ENCODE assay signal across 1 cellular context in genomic region chrX:15335135-15336022, GRCh38.
TF ChIP-seq lines count a peak whose summit lies in the region.

Gene PIGA (minus strand): TSS chrX:15335523. CDS start chrX:15331930, 3,593 bp downstream.

TF ChIP-seq in HepG2, 621 proteins besides CTCF, POLR2A, EP300 and RAD21 (continued from another document and continues in another):
- TF ChIP-seq HNF4G (IDR thresholded peaks at IDR 0.05; ENCODE audit: borderline replicate concordance, low read depth, low read length) (no peak), HNF4G (CRISPR knock-in tag; IDR thresholded peaks at IDR 0.05; ENCODE audit: borderline replicate concordance, low read depth) (no peak), HNF1A (IDR thresholded peaks at IDR 0.05; ENCODE audit: low read depth) (no peak), HNF1A (CRISPR knock-in tag; IDR thresholded peaks at IDR 0.05; ENCODE audit: borderline replicate concordance) (peak; percentile 20; the same call in 1 of the 2 replicates), ZNF775 (CRISPR knock-in tag; IDR thresholded peaks at IDR 0.05; ENCODE audit: borderline replicate concordance) (no peak), NFATC3 (CRISPR knock-in tag; IDR thresholded peaks at IDR 0.05) (no peak), HES4 (CRISPR knock-in tag; IDR thresholded peaks at IDR 0.05; ENCODE audit: borderline replicate concordance) (no peak; the same call in 1 of the 2 replicates), TFAP4 (IDR thresholded peaks at IDR 0.05; ENCODE audit: borderline replicate concordance, low read depth) (peak; percentile 87), POLR2G (IDR thresholded peaks at IDR 0.05; ENCODE audit: low read depth, low read length) (peak; percentile 81), GMEB2 (CRISPR knock-in tag; IDR thresholded peaks at IDR 0.05; ENCODE audit: low read depth) (peak; percentile 63; the same call in 1 of the 2 replicates), ZNF33B (CRISPR knock-in tag; IDR thresholded peaks at IDR 0.05) (0 out of 2 replicates have a peak, but pooled peaks have one; percentile 66), KLF11 (CRISPR knock-in tag; IDR thresholded peaks at IDR 0.05) (peak; percentile 75; the same call in 1 of the 2 replicates), NFIB (CRISPR knock-in tag; IDR thresholded peaks at IDR 0.05; ENCODE audit: borderline replicate concordance) (no peak), ZNF33A (CRISPR knock-in tag; IDR thresholded peaks at IDR 0.05; ENCODE audit: borderline replicate concordance) (no peak), YEATS2 (CRISPR knock-in tag; IDR thresholded peaks at IDR 0.05; ENCODE audit: borderline replicate concordance) (peak; percentile 75; the same call in 1 of the 2 replicates), THAP9 (CRISPR knock-in tag; IDR thresholded peaks at IDR 0.05; ENCODE audit: borderline replicate concordance) (0 out of 2 replicates have a peak, but pooled peaks have one; percentile 28), POGZ (CRISPR knock-in tag; IDR thresholded peaks at IDR 0.05) (peak; percentile 75), POGK (CRISPR knock-in tag; conservative IDR thresholded peaks at IDR 0.05) (0 out of 2 replicates have a peak, but pooled peaks have one; percentile 51), PHF21A (CRISPR knock-in tag; IDR thresholded peaks at IDR 0.05) (0 out of 2 replicates have a peak, but pooled peaks have one; percentile 31), CREB1 (IDR thresholded peaks at IDR 0.05) (peak; percentile 86), CREB1 (CRISPR knock-in tag; IDR thresholded peaks at IDR 0.05) (peak; percentile 93), ELF4 (CRISPR knock-in tag; IDR thresholded peaks at IDR 0.05; ENCODE audit: borderline replicate concordance) (no peak), GABPA (IDR thresholded peaks at IDR 0.05; ENCODE audit: low read depth, low read length) (no peak), GABPA (CRISPR knock-in tag; IDR thresholded peaks at IDR 0.05; ENCODE audit: low read depth) (peak; percentile 77), ZNF383 (CRISPR knock-in tag; IDR thresholded peaks at IDR 0.05; ENCODE audit: borderline replicate concordance) (no peak), RXRA (CRISPR knock-in tag; IDR thresholded peaks at IDR 0.05) (0 out of 2 replicates have a peak, but pooled peaks have one; percentile 38), TFDP2 (CRISPR knock-in tag; IDR thresholded peaks at IDR 0.05) (peak; percentile 79), DRAP1 (CRISPR knock-in tag; IDR thresholded peaks at IDR 0.05) (peak; percentile 63), ZFP91 (CRISPR knock-in tag; IDR thresholded peaks at IDR 0.05; ENCODE audit: borderline replicate concordance) (peak; percentile 61; the same call in 1 of the 2 replicates), CSRNP1 (CRISPR knock-in tag; IDR thresholded peaks at IDR 0.05) (no peak), ASH2L (IDR thresholded peaks at IDR 0.05; ENCODE audit: insufficient read length, low read depth, low read length) (peak; percentile 21), ZNF441 (CRISPR knock-in tag; IDR thresholded peaks at IDR 0.05; ENCODE audit: borderline replicate concordance) (no peak), MXD4 (CRISPR knock-in tag; IDR thresholded peaks at IDR 0.05) (peak; percentile 43; the same call in 1 of the 2 replicates), ZBTB1 (CRISPR knock-in tag; IDR thresholded peaks at IDR 0.05; ENCODE audit: borderline replicate concordance) (no peak), MXI1 (IDR thresholded peaks at IDR 0.05; ENCODE audit: borderline replicate concordance, low read depth, low read length) (peak; percentile 72; the same call in 1 of the 3 replicates), PHF20 (CRISPR knock-in tag; IDR thresholded peaks at IDR 0.05) (peak; percentile 75), ATF2 (CRISPR knock-in tag; IDR thresholded peaks at IDR 0.05) (0 out of 2 replicates have a peak, but pooled peaks have one; percentile 35), ZMAT5 (CRISPR knock-in tag; IDR thresholded peaks at IDR 0.05; ENCODE audit: borderline replicate concordance, low read depth) (no peak), MYPOP (CRISPR knock-in tag; IDR thresholded peaks at IDR 0.05) (peak; percentile 50; the same call in 1 of the 2 replicates)
